ENCODE assay signal across 8 cellular contexts in genomic region chr6:144013486-144013909, GRCh38. TPM values are rescaled to one million over a fixed set of nuclear protein-coding genes. Genes with fewer than 3 reads are reported as not detected.
A peak's percentile ranks its signal among the peaks of the same experiment; 100 is the strongest.
DNase-seq lines count a peak whose midpoint lies in the region; ATAC-seq and TF ChIP-seq lines count a peak whose summit lies in the region.

No MANE protein-coding gene starts in this region.

- POLR2A ChIA-PET in OCI-LY7 (lab: Charles Lee) = no interaction called here

- ATAC-seq in HG03520 (IDR thresholded peaks at IDR 0.05; ENCODE audit: unreplicated experiment) = no peak

- H3K27ac Mint-ChIP-seq in nephron = peak overlapping the region in 1 of 3 experiments; percentile 8

- TF ChIP-seq POLR2A in suprapubic skin (IDR thresholded peaks at IDR 0.05) = no peak

- H3K27me3 ChIP-seq in suprapubic skin = no peaks in the 10 kb centered on the region

- H3K4me1 ChIP-seq in OCI-LY7 (ENCODE audit: insufficient read depth, low read length, poor library complexity, severe bottlenecking) (no peaks in the 10 kb centered on the region), suprapubic skin (no peaks in the 10 kb centered on the region)

- H3K27ac ChIP-seq in OCI-LY7 (ENCODE audit: low read depth, low read length, poor library complexity, severe bottlenecking) (no peak overlapping the region), suprapubic skin (no peak overlapping the region)

- intact Hi-C loops in OCI-LY7 (cut with micrococcal nuclease; ENCODE audit: unreplicated experiment) = loop anchor here (1.0 kb wide), 2 partner anchors 73 to 438 kb away; no protein-coding TSS in a partner anchor

- H3K4me3 Mint-ChIP-seq in nephron = no peak overlapping the region

- no peak for TF ChIP-seq EP300 in suprapubic skin (IDR thresholded peaks at IDR 0.05)

- WGBS in suprapubic skin = 10% methylated on average over 8 of the region's 8 CpGs

- H3K4me3 ChIP-seq in OCI-LY7 (ENCODE audit: low read depth, low read length, poor library complexity, severe bottlenecking) (no peak overlapping the region), suprapubic skin (no peak overlapping the region)

- no peaks in the 10 kb centered on the region for H3K79me2 ChIP-seq in OCI-LY7 (ENCODE audit: insufficient read depth, low read depth, low read length)

- H2AFZ ChIP-seq in OCI-LY7 (ENCODE audit: low read length) = no peak overlapping the region

- no peaks in the 10 kb centered on the region for H3K4me1 Mint-ChIP-seq in nephron

- peaks cover 20% of the 10 kb centered on the region for H3K9me3 Mint-ChIP-seq in nephron

- peaks cover 4% of the 10 kb centered on the region for H3K27me3 Mint-ChIP-seq in nephron (ENCODE audit: low read depth)

- TF ChIP-seq CTCF in OCI-LY7 (conservative IDR thresholded peaks at IDR 0.05; ENCODE audit: low read length) (peak; percentile 95), nephron (IDR thresholded peaks at IDR 0.05; ENCODE audit: unreplicated experiment in 3 of 3) (peak; percentile 86 to 96 (median 90)), suprapubic skin (IDR thresholded peaks at IDR 0.05) (peak; percentile 69 to 83)

- DNase-seq in EH (ENCODE audit: low read depth) (peak; percentile 85), HuH-7 (ENCODE audit: low spot score) (peak; percentile 72), OCI-LY7 (ENCODE audit: low spot score) (peak; percentile 61), activated T-cell treated with anti-CD3 and anti-CD28 coated beads for 4 hours (peak; percentile 52), fibroblast of gingiva (ENCODE audit: low read depth) (peak; percentile 67), suprapubic skin (ENCODE audit: low spot score in 2 of 2) (peak; percentile 83)

- CTCF ChIA-PET in OCI-LY7 (lab: Charles Lee; ENCODE audit: unreplicated experiment) = no interaction called here

- no peaks in the 10 kb centered on the region for H3K9me2 ChIP-seq in OCI-LY7 (ENCODE audit: insufficient read depth, low read length)

- 0 out of 2 replicates have a peak, but pooled peaks cover 3% of the 10 kb centered on the region for H4K20me1 ChIP-seq in OCI-LY7 (ENCODE audit: insufficient read depth, low read length)

- no TSS peak for BruUV-seq in OCI-LY7 (replicated peaks; lab: Mats Ljungman, UMichigan)

- H3K4me2 ChIP-seq in OCI-LY7 (ENCODE audit: low read length) = no peak overlapping the region

- H3K36me3 ChIP-seq in OCI-LY7 (ENCODE audit: insufficient read depth, low read length) (no peaks in the 10 kb centered on the region), suprapubic skin (no peaks in the 10 kb centered on the region)

- H3K9me3 ChIP-seq in OCI-LY7 (ENCODE audit: low read length) (no peaks in the 10 kb centered on the region), suprapubic skin (no peaks in the 10 kb centered on the region)

- no peaks in the 10 kb centered on the region for H3K36me3 Mint-ChIP-seq in nephron (ENCODE audit: low read depth)

RNA-seq across cellular contexts. Expression of gene PLAGL1, which starts 5.4 kb away (rescaled TPM):
- 1.0 and 1.7 TPM in 2 replicates for total RNA-seq in OCI-LY7 (2014; rRNA removed; shearing (Covaris generic))
- total RNA-seq in OCI-LY7 (2022) = 1.7 and 2.3 TPM in 2 replicates
- 10 to 100 TPM; 43.7 to 57.0 (median 51.2) TPM for total RNA-seq in suprapubic skin

Comparison
In these comparisons a context has a peak if more than half of its experiments do, and no peak if none do; other contexts are left out.
1. RNA of gene PLAGL1, which starts 5.4 kb away (total RNA-seq): 43.7 to 57.0 TPM in suprapubic skin; 1.0 to 2.3 TPM in OCI-LY7; every median in the first group is over 10 times any median in the second.
2. Peak in every context shown above with its lines, with median percentiles within 50 percentile points of each other: DNase-seq and CTCF ChIP-seq.